ENCODE assay signal across 18 cellular contexts in genomic region chr2:237530472-237531433, GRCh38. TPM values are rescaled to one million over a fixed set of nuclear protein-coding genes. Genes with fewer than 3 reads are reported as not detected.
DNase-seq lines count a peak whose midpoint lies in the region; ATAC-seq and TF ChIP-seq lines count a peak whose summit lies in the region.
"Had no signal": no experiment of that assay in that cellular context is flagged by ENCODE, and none has a peak within 500 bp of the region (broad histone marks: within the 10 kb centered on the region; RNA-seq: fewer than 3 reads in every experiment).

No MANE protein-coding gene starts in this region.

- H3K4me3 ChIP-seq in coronary artery, result no peak overlapping the region
- H3K4me3 ChIP-seq: ascending aorta, lung, neural progenitor cell had no signal

- TF ChIP-seq CTCF in coronary artery (IDR thresholded peaks at IDR 0.05), result no peak

- ATAC-seq in GM19035 (IDR thresholded peaks at IDR 0.05; ENCODE audit: unreplicated experiment) (peak; percentile 45), GM21717 (IDR thresholded peaks at IDR 0.05; ENCODE audit: unreplicated experiment) (peak; percentile 59), HG03280 (IDR thresholded peaks at IDR 0.05; ENCODE audit: unreplicated experiment) (peak; percentile 66), left lobe of liver (peak; percentile 14), HG03135 (IDR thresholded peaks at IDR 0.05; ENCODE audit: unreplicated experiment) (no peak)

- DNase-seq in left lobe of liver (ENCODE audit: low spot score) (no peak), coronary artery (ENCODE audit: low spot score) (no peak), EL (no peak), amygdala (lab: John Stamatoyannopoulos, UW) (no peak)
- DNase-seq: activated CD4-positive, alpha-beta T cell treated with anti-CD3 and anti-CD28 coated beads for 48 hours; DMS79 treated with DMSO at 0.1 percent for 48 hours; NCI-H1417 treated with DMSO at 0.1 percent for 48 hours; NCI-H524 treated with DMSO at 0.1 percent for 48 hours; T-helper 2 cell had no signal

- no peak overlapping the region for H3K27ac ChIP-seq in coronary artery
- H3K27ac ChIP-seq: ascending aorta, neural progenitor cell had no signal

RNA-seq across cellular contexts. Expression of gene PRLH, which starts 35.6 kb away (rescaled TPM):
- not detected for total RNA-seq in left lobe of liver
- total RNA-seq: ascending aorta, B cell, dermis microvascular lymphatic vessel endothelial cell, lung had no signal

RNA-seq across cellular contexts. Expression of gene MLPH, which starts 43.7 kb away (rescaled TPM):
- 55.0 TPM for total RNA-seq in left lobe of liver
- total RNA-seq: B cell, dermis microvascular lymphatic vessel endothelial cell had no signal

RNA-seq across cellular contexts. Expression of gene RAB17, which starts 59.8 kb away (rescaled TPM):
- total RNA-seq in left lobe of liver, result 88.5 TPM
- total RNA-seq: B cell had no signal
